Comparison of ENCODE assay signal across 8 cellular contexts in the genomic region with DNA sequence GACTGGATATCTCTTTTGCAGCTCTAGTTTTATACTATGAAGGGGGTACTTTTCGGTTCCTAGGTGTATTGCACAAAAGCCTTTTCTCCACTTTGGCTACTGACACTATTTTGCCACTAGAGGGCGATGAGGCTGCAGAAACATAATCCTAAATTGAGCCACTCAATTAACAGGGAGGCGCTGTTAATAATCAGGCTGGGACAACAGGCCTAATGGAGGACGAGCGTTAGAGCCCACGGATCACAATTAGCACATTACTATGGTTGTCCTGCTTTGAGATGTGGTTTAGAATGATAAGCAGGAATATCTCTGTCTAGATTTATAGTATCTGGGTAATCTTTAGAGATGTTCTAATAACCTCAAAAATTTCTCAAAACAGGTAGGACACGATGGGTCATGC.
DNase-seq lines count a peak whose midpoint lies in the region; ATAC-seq and TF ChIP-seq lines count a peak whose summit lies in the region.

No MANE protein-coding gene starts in this region.

- peak; percentile 67 for ATAC-seq in RWPE2 (ENCODE audit: low read depth)
- ATAC-seq in heart right ventricle: peak in 4 of 8 donors; percentile 11 to 51 (median 44)
- no peak for ATAC-seq in HG02970 (IDR thresholded peaks at IDR 0.05; ENCODE audit: low FRiP score, unreplicated experiment)

- H3K27ac ChIP-seq in RWPE2 (ENCODE audit: poor library complexity, severe bottlenecking) (no peak overlapping the region), heart right ventricle (no peak overlapping the region), sigmoid colon (no peak overlapping the region)

- H3K9me3 ChIP-seq in MG63 (no peaks in the 10 kb centered on the region), RWPE2 (ENCODE audit: severe bottlenecking) (no peaks in the 10 kb centered on the region), heart right ventricle (no peaks in the 10 kb centered on the region), sigmoid colon (no peaks in the 10 kb centered on the region)

- TF ChIP-seq EP300 in sigmoid colon (IDR thresholded peaks at IDR 0.05): no peak

- TF ChIP-seq CTCF in GM12865 (IDR thresholded peaks at IDR 0.05; ENCODE audit: insufficient read depth, low read depth, low read length, missing control alignments) (peak; percentile 83), RWPE2 (IDR thresholded peaks at IDR 0.05; ENCODE audit: poor library complexity, severe bottlenecking) (peak; percentile 97), heart right ventricle (IDR thresholded peaks at IDR 0.05) (peak; percentile 73 to 87 (median 84)), sigmoid colon (IDR thresholded peaks at IDR 0.05) (peak; percentile 43 to 84 (median 68))

- H3K4me1 ChIP-seq in RWPE2 (ENCODE audit: insufficient read depth, poor library complexity, severe bottlenecking): no peaks in the 10 kb centered on the region
- peaks cover 0 to 4% (median 0%) of the 10 kb centered on the region in 9 donors for H3K4me1 ChIP-seq in heart right ventricle
- no peaks in the 10 kb centered on the region for H3K4me1 ChIP-seq in sigmoid colon

- no peak overlapping the region for H3K4me3 ChIP-seq in GM12865 (ENCODE audit: low read depth, low read length)
- no peak overlapping the region for H3K4me3 ChIP-seq in H7 (ENCODE audit: insufficient read depth, low read depth, low read length)
- H3K4me3 ChIP-seq in MG63: no peak overlapping the region
- H3K4me3 ChIP-seq in RWPE2 (ENCODE audit: severe bottlenecking): no peak overlapping the region
- H3K4me3 ChIP-seq in heart right ventricle: no peak overlapping the region
- no peak overlapping the region for H3K4me3 ChIP-seq in sigmoid colon

- DNase-seq in GM12865 (ENCODE audit: low read depth): peak; percentile 92
- DNase-seq in H7: peak; percentile 71
- DNase-seq in MG63: peak; percentile 14
- no peak for DNase-seq in RWPE2 (ENCODE audit: low spot score)
- DNase-seq in activated naive CD4-positive, alpha-beta T cell treated with anti-CD3 and anti-CD28 coated beads, Interleukin-2, amount 50 U/mL, for 16 hours: peak; percentile 29
- peak in 1 of 2 donors; percentile 21 for DNase-seq in heart right ventricle
- no peak for DNase-seq in sigmoid colon

- intact Hi-C loops in heart right ventricle (cut with DNase I) (loop anchor here in 8 of 10 donors (5.0 to 10.0 kb wide), 4 partner anchors 707 to 717 kb away; no protein-coding TSS in a partner anchor), sigmoid colon (cut with DNase I) (loop anchor here (10.0 kb wide), 1 partner anchor 147 kb away; no protein-coding TSS in a partner anchor)

- H3K27me3 ChIP-seq in H7 (ENCODE audit: control insufficient read depth, insufficient read depth, low read length): no peaks in the 10 kb centered on the region
- H3K27me3 ChIP-seq in MG63: no peaks in the 10 kb centered on the region
- H3K27me3 ChIP-seq in RWPE2 (ENCODE audit: insufficient read depth, poor library complexity, severe bottlenecking): no peaks in the 10 kb centered on the region
- H3K27me3 ChIP-seq in heart right ventricle: peaks cover 0 to 38% (median 0%) of the 10 kb centered on the region in 7 donors
- H3K27me3 ChIP-seq in sigmoid colon: no peaks in the 10 kb centered on the region

- 20 to 21% methylated on average over 7 of the region's 7 CpGs for WGBS in heart right ventricle, 2 donors
- WGBS in sigmoid colon, 2 donors: 7 to 19% methylated on average over 7 of the region's 7 CpGs

- no peaks in the 10 kb centered on the region for H3K36me3 ChIP-seq in H7 (replicated peaks; ENCODE audit: control insufficient read depth, insufficient read depth, low read length)
- no peaks in the 10 kb centered on the region for H3K36me3 ChIP-seq in MG63
- H3K36me3 ChIP-seq in RWPE2 (ENCODE audit: low read depth): no peaks in the 10 kb centered on the region
- H3K36me3 ChIP-seq in heart right ventricle: no peaks in the 10 kb centered on the region
- no peaks in the 10 kb centered on the region for H3K36me3 ChIP-seq in sigmoid colon

- TF ChIP-seq POLR2A in sigmoid colon (IDR thresholded peaks at IDR 0.05): no peak

Comparison
In these comparisons a context has a peak if more than half of its experiments do, and no peak if none do; other contexts are left out.
1. DNase-seq: peak in GM12865 (single experiment), H7 (single experiment), MG63 (single experiment) and activated naive CD4-positive, alpha-beta T cell treated with anti-CD3 and anti-CD28 coated beads, Interleukin-2, amount 50 U/mL, for 16 hours (single experiment); none in RWPE2 (single experiment) and sigmoid colon (single experiment).
2. Peak in every context shown above with its lines, with median percentiles within 50 percentile points of each other: CTCF ChIP-seq.